In the genomic region with DNA sequence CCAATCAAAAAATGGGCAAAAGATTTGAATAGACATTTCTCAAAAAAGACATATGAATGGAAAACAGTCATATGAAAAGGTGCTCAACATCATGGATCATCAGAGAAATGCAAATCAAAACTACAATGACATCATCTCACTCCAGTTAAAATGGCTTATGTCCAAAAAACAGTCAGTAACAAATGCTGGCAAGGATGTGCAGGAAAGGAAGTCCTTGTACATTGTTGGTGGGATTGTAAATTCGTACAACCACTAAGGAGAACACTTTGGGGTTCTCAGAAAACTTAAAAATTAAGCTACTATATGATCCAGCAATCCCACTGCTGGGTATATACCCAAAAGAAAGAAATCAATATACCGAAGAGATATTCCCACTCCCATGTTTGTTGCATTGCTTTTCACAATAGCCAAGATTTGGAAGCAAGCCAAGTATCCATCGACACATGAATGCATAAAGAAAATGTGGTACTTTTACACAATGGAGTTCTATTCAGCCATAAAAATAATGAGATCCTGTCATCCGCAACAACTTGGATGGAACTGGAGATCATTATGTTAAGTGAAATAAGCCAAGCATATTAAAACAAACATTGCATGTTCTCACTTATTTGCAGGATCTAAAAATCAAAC, we compare ENCODE assay signal across 1 cellular context.
A peak's percentile ranks its signal among the peaks of the same experiment; 100 is the strongest.
TF ChIP-seq lines count a peak whose summit lies in the region.

No MANE protein-coding gene starts in this region.

TF ChIP-seq in HEK293, 187 proteins besides CTCF, POLR2A, EP300 and RAD21 (continued from another document and continues in another):
- TF ChIP-seq ZNF518A (tag by site-specific recombination; conservative IDR thresholded peaks at IDR 0.05; ENCODE audit: low read depth): no peak
- TF ChIP-seq ZNF112 (tag by site-specific recombination; IDR thresholded peaks at IDR 0.05): no peak
- no peak for TF ChIP-seq ZNF791 (tag by site-specific recombination; IDR thresholded peaks at IDR 0.05)
- no peak for TF ChIP-seq ZNF426 (tag by site-specific recombination; IDR thresholded peaks at IDR 0.05)
- no peak for TF ChIP-seq SCRT1 (tag by site-specific recombination; IDR thresholded peaks at IDR 0.05; ENCODE audit: borderline replicate concordance)
- TF ChIP-seq ZNF623 (tag by site-specific recombination; IDR thresholded peaks at IDR 0.05): no peak
- no peak for TF ChIP-seq ZSCAN16 (tag by site-specific recombination; IDR thresholded peaks at IDR 0.05)
- no peak for TF ChIP-seq ZSCAN5A (tag by site-specific recombination; IDR thresholded peaks at IDR 0.05)
- no peak for TF ChIP-seq IKZF3 (tag by site-specific recombination; IDR thresholded peaks at IDR 0.05)
- TF ChIP-seq, protein P1, sequence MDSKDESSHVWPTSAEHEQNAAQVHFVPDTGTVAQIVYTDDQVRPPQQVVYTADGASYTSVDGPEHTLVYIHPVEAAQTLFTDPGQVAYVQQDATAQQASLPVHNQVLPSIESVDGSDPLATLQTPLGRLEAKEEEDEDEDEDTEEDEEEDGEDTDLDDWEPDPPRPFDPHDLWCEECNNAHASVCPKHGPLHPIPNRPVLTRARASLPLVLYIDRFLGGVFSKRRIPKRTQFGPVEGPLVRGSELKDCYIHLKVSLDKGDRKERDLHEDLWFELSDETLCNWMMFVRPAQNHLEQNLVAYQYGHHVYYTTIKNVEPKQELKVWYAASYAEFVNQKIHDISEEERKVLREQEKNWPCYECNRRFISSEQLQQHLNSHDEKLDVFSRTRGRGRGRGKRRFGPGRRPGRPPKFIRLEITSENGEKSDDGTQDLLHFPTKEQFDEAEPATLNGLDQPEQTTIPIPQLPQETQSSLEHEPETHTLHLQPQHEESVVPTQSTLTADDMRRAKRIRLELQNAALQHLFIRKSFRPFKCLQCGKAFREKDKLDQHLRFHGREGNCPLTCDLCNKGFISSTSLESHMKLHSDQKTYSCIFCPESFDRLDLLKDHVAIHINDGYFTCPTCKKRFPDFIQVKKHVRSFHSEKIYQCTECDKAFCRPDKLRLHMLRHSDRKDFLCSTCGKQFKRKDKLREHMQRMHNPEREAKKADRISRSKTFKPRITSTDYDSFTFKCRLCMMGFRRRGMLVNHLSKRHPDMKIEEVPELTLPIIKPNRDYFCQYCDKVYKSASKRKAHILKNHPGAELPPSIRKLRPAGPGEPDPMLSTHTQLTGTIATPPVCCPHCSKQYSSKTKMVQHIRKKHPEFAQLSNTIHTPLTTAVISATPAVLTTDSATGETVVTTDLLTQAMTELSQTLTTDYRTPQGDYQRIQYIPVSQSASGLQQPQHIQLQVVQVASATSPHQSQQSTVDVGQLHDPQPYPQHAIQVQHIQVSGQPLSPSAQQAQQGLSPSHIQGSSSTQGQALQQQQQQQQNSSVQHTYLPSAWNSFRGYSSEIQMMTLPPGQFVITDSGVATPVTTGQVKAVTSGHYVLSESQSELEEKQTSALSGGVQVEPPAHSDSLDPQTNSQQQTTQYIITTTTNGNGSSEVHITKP (tag by site-specific recombination; IDR thresholded peaks at IDR 0.05): peak; percentile 69
- TF ChIP-seq ZNF394 (tag by site-specific recombination; IDR thresholded peaks at IDR 0.05; ENCODE audit: borderline replicate concordance): no peak
- no peak for TF ChIP-seq ZNF621 (tag by site-specific recombination; IDR thresholded peaks at IDR 0.05)
- TF ChIP-seq ZNF211 (tag by site-specific recombination; IDR thresholded peaks at IDR 0.05; ENCODE audit: low read depth): no peak
- no peak for TF ChIP-seq BCL11A (tag by site-specific recombination; IDR thresholded peaks at IDR 0.05; ENCODE audit: low read depth)
- no peak for TF ChIP-seq ZNF341 (tag by site-specific recombination; IDR thresholded peaks at IDR 0.05; ENCODE audit: low read depth)
- no peak for TF ChIP-seq ZNF76 (tag by site-specific recombination; IDR thresholded peaks at IDR 0.05; ENCODE audit: borderline replicate concordance, low read depth)
- no peak for TF ChIP-seq GLIS2 (tag by site-specific recombination; IDR thresholded peaks at IDR 0.05)
- 0 out of 2 replicates have a peak, but pooled peaks have one; percentile 34 for TF ChIP-seq ZBTB21 (tag by site-specific recombination; IDR thresholded peaks at IDR 0.05)
- TF ChIP-seq ZNF362 (tag by site-specific recombination; IDR thresholded peaks at IDR 0.05): no peak
- TF ChIP-seq ZNF324 (tag by site-specific recombination; IDR thresholded peaks at IDR 0.05): no peak
- TF ChIP-seq ZNF121 (tag by site-specific recombination; IDR thresholded peaks at IDR 0.05): no peak
- TF ChIP-seq EGR2 (tag by site-specific recombination; IDR thresholded peaks at IDR 0.05; ENCODE audit: low read depth): no peak
- no peak for TF ChIP-seq INSM2 (tag by site-specific recombination; IDR thresholded peaks at IDR 0.05)
- 0 out of 2 replicates have a peak, but pooled peaks have one; percentile 38 for TF ChIP-seq ZNF660 (tag by site-specific recombination; IDR thresholded peaks at IDR 0.05)
- TF ChIP-seq, protein P2, sequence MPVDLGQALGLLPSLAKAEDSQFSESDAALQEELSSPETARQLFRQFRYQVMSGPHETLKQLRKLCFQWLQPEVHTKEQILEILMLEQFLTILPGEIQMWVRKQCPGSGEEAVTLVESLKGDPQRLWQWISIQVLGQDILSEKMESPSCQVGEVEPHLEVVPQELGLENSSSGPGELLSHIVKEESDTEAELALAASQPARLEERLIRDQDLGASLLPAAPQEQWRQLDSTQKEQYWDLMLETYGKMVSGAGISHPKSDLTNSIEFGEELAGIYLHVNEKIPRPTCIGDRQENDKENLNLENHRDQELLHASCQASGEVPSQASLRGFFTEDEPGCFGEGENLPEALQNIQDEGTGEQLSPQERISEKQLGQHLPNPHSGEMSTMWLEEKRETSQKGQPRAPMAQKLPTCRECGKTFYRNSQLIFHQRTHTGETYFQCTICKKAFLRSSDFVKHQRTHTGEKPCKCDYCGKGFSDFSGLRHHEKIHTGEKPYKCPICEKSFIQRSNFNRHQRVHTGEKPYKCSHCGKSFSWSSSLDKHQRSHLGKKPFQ (tag by site-specific recombination; IDR thresholded peaks at IDR 0.05): no peak
- no peak for TF ChIP-seq YY1 (tag by site-specific recombination; IDR thresholded peaks at IDR 0.05)
- peak; percentile 25; the same call in 1 of the 2 replicates for TF ChIP-seq ZEB2 (tag by site-specific recombination; IDR thresholded peaks at IDR 0.05)
- no peak for TF ChIP-seq ZNF16 (tag by site-specific recombination; IDR thresholded peaks at IDR 0.05; ENCODE audit: low read depth)
- TF ChIP-seq ZNF843 (tag by site-specific recombination; IDR thresholded peaks at IDR 0.05): no peak
- TF ChIP-seq ZNF19 (tag by site-specific recombination; IDR thresholded peaks at IDR 0.05; ENCODE audit: low read depth): no peak
- TF ChIP-seq ZNF521 (tag by site-specific recombination; IDR thresholded peaks at IDR 0.05): no peak
- no peak for TF ChIP-seq ZNF266 (tag by site-specific recombination; IDR thresholded peaks at IDR 0.05; ENCODE audit: low read depth)
- no peak for TF ChIP-seq ZNF580 (tag by site-specific recombination; IDR thresholded peaks at IDR 0.05)
- TF ChIP-seq BCL11B (tag by site-specific recombination; IDR thresholded peaks at IDR 0.05; ENCODE audit: low read depth): no peak
- TF ChIP-seq SP7 (tag by site-specific recombination; IDR thresholded peaks at IDR 0.05): no peak
- TF ChIP-seq ZNF549 (tag by site-specific recombination; IDR thresholded peaks at IDR 0.05): no peak
- TF ChIP-seq ZNF2 (tag by site-specific recombination; IDR thresholded peaks at IDR 0.05): no peak
- no peak for TF ChIP-seq ZNF10 (tag by site-specific recombination; IDR thresholded peaks at IDR 0.05)
- no peak for TF ChIP-seq ZNF670 (tag by site-specific recombination; IDR thresholded peaks at IDR 0.05; ENCODE audit: low read depth)
- no peak for TF ChIP-seq KLF7 (tag by site-specific recombination; IDR thresholded peaks at IDR 0.05; ENCODE audit: borderline replicate concordance)
- no peak for TF ChIP-seq ZNF148 (tag by site-specific recombination; IDR thresholded peaks at IDR 0.05; ENCODE audit: borderline replicate concordance)
- TF ChIP-seq ZSCAN23 (tag by site-specific recombination; IDR thresholded peaks at IDR 0.05): no peak
- no peak for TF ChIP-seq ZNF776 (tag by site-specific recombination; IDR thresholded peaks at IDR 0.05; ENCODE audit: borderline replicate concordance)
- peak; percentile 35; the same call in 1 of the 2 replicates for TF ChIP-seq ZBTB17 (tag by site-specific recombination; IDR thresholded peaks at IDR 0.05)
